Comparison of ENCODE assay signal across 2 cellular contexts in genomic region chr11:33043221-33043833, GRCh38.
A peak's percentile ranks its signal among the peaks of the same experiment; 100 is the strongest.
TF ChIP-seq lines count a peak whose summit lies in the region.

No MANE protein-coding gene starts in this region.

TF ChIP-seq in A549, 52 proteins besides CTCF, POLR2A, EP300 and RAD21 (continued from another document):
- no peak for TF ChIP-seq ZNF302 (CRISPR knock-in tag; IDR thresholded peaks at IDR 0.05)
- no peak for TF ChIP-seq SREBF2 (IDR thresholded peaks at IDR 0.05)
- TF ChIP-seq E2F6 (IDR thresholded peaks at IDR 0.05; ENCODE audit: borderline replicate concordance, low read depth), result no peak
- TF ChIP-seq NR3C1 (IDR thresholded peaks at IDR 0.05), result no peak
- no peak for TF ChIP-seq CHD4 (IDR thresholded peaks at IDR 0.05; ENCODE audit: borderline replicate concordance)
- TF ChIP-seq MAZ (IDR thresholded peaks at IDR 0.05; ENCODE audit: borderline replicate concordance, low read depth, low read length), result no peak
- TF ChIP-seq HOXB13 (CRISPR knock-in tag; IDR thresholded peaks at IDR 0.05; ENCODE audit: low read depth), result no peak
- TF ChIP-seq KDM1A (IDR thresholded peaks at IDR 0.05; ENCODE audit: low read depth), result no peak
- TF ChIP-seq JUN (IDR thresholded peaks at IDR 0.05), result no peak
- TF ChIP-seq ELK1 (IDR thresholded peaks at IDR 0.05; ENCODE audit: low read depth, low read length), result no peak
- TF ChIP-seq CBX8 (IDR thresholded peaks at IDR 0.05), result no peak
- TF ChIP-seq JUNB (IDR thresholded peaks at IDR 0.05), result no peak
- TF ChIP-seq ZSCAN20 (CRISPR knock-in tag; IDR thresholded peaks at IDR 0.05), result no peak
- TF ChIP-seq ESRRA (IDR thresholded peaks at IDR 0.05; ENCODE audit: borderline replicate concordance, low read length), result no peak
- no peak for TF ChIP-seq PHF8 (IDR thresholded peaks at IDR 0.05; ENCODE audit: borderline replicate concordance, low read depth)
- no peak for TF ChIP-seq HOXB5 (CRISPR knock-in tag; IDR thresholded peaks at IDR 0.05)
TF ChIP-seq in A549: peak in this region for 0.

TF ChIP-seq in HEK293, 187 proteins besides CTCF, POLR2A, EP300 and RAD21 (continued from another document):
- TF ChIP-seq ZNF558 (tag by site-specific recombination; IDR thresholded peaks at IDR 0.05) (no peak), ZNF426 (tag by site-specific recombination; IDR thresholded peaks at IDR 0.05) (no peak), ZNF549 (tag by site-specific recombination; IDR thresholded peaks at IDR 0.05) (no peak), MEIS1 (CRISPR knock-in tag; IDR thresholded peaks at IDR 0.05; ENCODE audit: borderline replicate concordance) (no peak), WT1 (tag by site-specific recombination; IDR thresholded peaks at IDR 0.05) (peak; percentile 28; the same call in 1 of the 2 replicates), ZNF768 (tag by site-specific recombination; IDR thresholded peaks at IDR 0.05) (no peak), ZNF701 (tag by site-specific recombination; IDR thresholded peaks at IDR 0.05) (no peak), OSR2 (tag by site-specific recombination; IDR thresholded peaks at IDR 0.05) (peak; percentile 5; the same call in 1 of the 2 replicates), ZNF658 (tag by site-specific recombination; IDR thresholded peaks at IDR 0.05) (no peak), PRDM10 (tag by site-specific recombination; IDR thresholded peaks at IDR 0.05) (no peak), PBX3 (CRISPR knock-in tag; IDR thresholded peaks at IDR 0.05) (no peak), ZNF140 (tag by site-specific recombination; IDR thresholded peaks at IDR 0.05) (no peak), ZNF184 (tag by site-specific recombination; IDR thresholded peaks at IDR 0.05) (no peak), ZNF660 (tag by site-specific recombination; IDR thresholded peaks at IDR 0.05) (no peak), ZNF843 (tag by site-specific recombination; IDR thresholded peaks at IDR 0.05) (peak; percentile 37; the same call in 1 of the 2 replicates), ZNF629 (tag by site-specific recombination; IDR thresholded peaks at IDR 0.05) (peak; percentile 59), ZNF132 (tag by site-specific recombination; IDR thresholded peaks at IDR 0.05; ENCODE audit: borderline replicate concordance) (no peak), IKZF3 (tag by site-specific recombination; IDR thresholded peaks at IDR 0.05) (no peak), ZNF223 (tag by site-specific recombination; IDR thresholded peaks at IDR 0.05) (no peak), KLF8 (tag by site-specific recombination; IDR thresholded peaks at IDR 0.05) (no peak), ZSCAN18 (tag by site-specific recombination; IDR thresholded peaks at IDR 0.05) (no peak), PRDM6 (tag by site-specific recombination; IDR thresholded peaks at IDR 0.05) (peak; percentile 93), SP7 (tag by site-specific recombination; IDR thresholded peaks at IDR 0.05) (no peak), SP3 (tag by site-specific recombination; IDR thresholded peaks at IDR 0.05) (no peak), ZNF785 (tag by site-specific recombination; IDR thresholded peaks at IDR 0.05) (no peak), ZNF155 (tag by site-specific recombination; IDR thresholded peaks at IDR 0.05) (no peak), FEZF1 (tag by site-specific recombination; IDR thresholded peaks at IDR 0.05) (0 out of 2 replicates have a peak, but pooled peaks have one; percentile 32), ATF2 (tag by site-specific recombination; IDR thresholded peaks at IDR 0.05; ENCODE audit: low read depth) (no peak), ZNF10 (tag by site-specific recombination; IDR thresholded peaks at IDR 0.05) (no peak), HIC1 (tag by site-specific recombination; IDR thresholded peaks at IDR 0.05) (peak; percentile 53; the same call in 1 of the 2 replicates), ZNF366 (tag by site-specific recombination; conservative IDR thresholded peaks at IDR 0.05) (peak; percentile 34; the same call in 1 of the 2 replicates)
